ENCODE assay signal across 19 cellular contexts in the genomic region with DNA sequence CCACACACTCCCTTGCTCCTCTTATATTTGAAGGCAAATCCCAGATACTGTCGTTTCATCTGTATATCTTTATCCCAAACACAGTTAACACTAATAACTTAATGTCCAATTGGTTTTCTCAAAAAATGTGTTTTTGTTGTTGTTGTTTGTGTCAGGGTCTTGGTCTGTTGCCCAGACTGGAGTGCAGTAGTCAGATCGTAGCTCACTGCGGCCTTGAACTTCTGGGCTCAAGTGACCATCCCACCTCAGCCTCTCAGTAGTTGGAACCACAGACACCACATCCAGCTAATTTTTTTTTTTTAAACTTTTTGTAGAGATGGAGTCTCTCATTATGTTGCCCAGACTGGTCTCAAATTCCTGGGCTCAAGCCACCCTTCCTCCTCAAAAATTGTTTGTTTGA.
DNase-seq lines count a peak whose midpoint lies in the region; ATAC-seq, FAIRE-seq and TF ChIP-seq lines count a peak whose summit lies in the region.
"Had no signal": no experiment of that assay in that cellular context is flagged by ENCODE, and none has a peak within 500 bp of the region (broad histone marks: within the 10 kb centered on the region; RNA-seq: fewer than 3 reads in every experiment).

No MANE protein-coding gene starts in this region.

- peaks cover 12 to 16% of the 10 kb centered on the region in 2 donors for H3K4me1 ChIP-seq in adrenal gland (replicated peaks in 1 of 2)
- H3K4me1 ChIP-seq: BLaER1 had no signal

- H3K4me3 ChIP-seq in adrenal gland = no peak overlapping the region
- H3K4me3 ChIP-seq: BLaER1 had no signal

- no peaks in the 10 kb centered on the region for H3K9me3 ChIP-seq in adrenal gland (replicated peaks in 1 of 3)

- H3K36me3 ChIP-seq in adrenal gland (replicated peaks in 1 of 2) = no peaks in the 10 kb centered on the region

- no peak overlapping the region for H3K4me3 Mint-ChIP-seq in osteocyte (ENCODE audit: unreplicated experiment)
- H3K4me3 Mint-ChIP-seq: CD14-positive monocyte; CD4-positive, alpha-beta memory T cell; HFFc6 had no signal

- H3K27me3 Mint-ChIP-seq in osteocyte (ENCODE audit: unreplicated experiment) = no peaks in the 10 kb centered on the region
- H3K27me3 Mint-ChIP-seq: CD4-positive, alpha-beta memory T cell had no signal

- DNase-seq in Right ventricle myocardium inferior (ENCODE audit: missing footprints) = peak; percentile 20
- DNase-seq in cardiac septum (ENCODE audit: low spot score) = no peak
- peak in 6 of 7 donors; percentile 37 to 62 (median 52) for DNase-seq in adrenal gland
- no peak for DNase-seq in osteocyte (ENCODE audit: extremely low spot score, unreplicated experiment)
- DNase-seq in SIG-M5 (lab: John Stamatoyannopoulos, UW) = no peak
- no peak for DNase-seq in cortex of kidney (lab: John Stamatoyannopoulos, UW)
- DNase-seq: 8988T; CD4-positive, alpha-beta memory T cell; DMS153; DMS79; GF-D8; GOT3; H7; HFFc6 had no signal

- ATAC-seq in Right ventricle myocardium inferior (no peak), HG03469 (IDR thresholded peaks at IDR 0.05; ENCODE audit: unreplicated experiment) (no peak)
- ATAC-seq: HCT116 had no signal

- no peaks in the 10 kb centered on the region for H3K9me3 Mint-ChIP-seq in osteocyte (ENCODE audit: unreplicated experiment)
- H3K9me3 Mint-ChIP-seq: HFFc6 had no signal

- WGBS in adrenal gland, 4 donors = 15 to 39% (median 35%) methylated on average over 3 of the region's 3 CpGs

- TF ChIP-seq CTCF in adrenal gland (IDR thresholded peaks at IDR 0.05) (no peak), osteocyte (IDR thresholded peaks at IDR 0.05) (no peak)

- peaks cover 28% of the 10 kb centered on the region for H3K4me1 Mint-ChIP-seq in osteocyte (ENCODE audit: unreplicated experiment)

- no peaks in the 10 kb centered on the region for H3K27me3 ChIP-seq in adrenal gland
- H3K27me3 ChIP-seq: BLaER1 had no signal

- intact Hi-C loops in Right ventricle myocardium inferior (cut with DNase I) = no loop called here
- intact Hi-C loops in cardiac septum (cut with DNase I) = no loop called here
- intact Hi-C loops in adrenal gland (cut with DNase I) = no loop called here

- no peak for TF ChIP-seq POLR2A in adrenal gland (IDR thresholded peaks at IDR 0.05)

- H3K36me3 Mint-ChIP-seq in osteocyte (ENCODE audit: unreplicated experiment) = peaks cover 15% of the 10 kb centered on the region

- peak; percentile 76 for FAIRE-seq in endometrium (lab: Jason Lieb, UNC)

- H3K27ac ChIP-seq in adrenal gland = peak overlapping the region in 1 of 5 donors; percentile 4
- H3K27ac ChIP-seq: BLaER1 had no signal

- H3K27ac Mint-ChIP-seq in osteocyte (ENCODE audit: unreplicated experiment) = peak overlapping the region; percentile 58
- H3K27ac Mint-ChIP-seq: HFFc6 had no signal

Comparison
In these comparisons a context has a peak if more than half of its experiments do, and no peak if none do; other contexts are left out.
1. DNase-seq: peak in Right ventricle myocardium inferior (single experiment) and adrenal gland (6 of 7); none in cardiac septum (single experiment), osteocyte (single experiment), SIG-M5 (single experiment) and cortex of kidney (single experiment).